ENCODE assay signal across 18 cellular contexts in the genomic region with DNA sequence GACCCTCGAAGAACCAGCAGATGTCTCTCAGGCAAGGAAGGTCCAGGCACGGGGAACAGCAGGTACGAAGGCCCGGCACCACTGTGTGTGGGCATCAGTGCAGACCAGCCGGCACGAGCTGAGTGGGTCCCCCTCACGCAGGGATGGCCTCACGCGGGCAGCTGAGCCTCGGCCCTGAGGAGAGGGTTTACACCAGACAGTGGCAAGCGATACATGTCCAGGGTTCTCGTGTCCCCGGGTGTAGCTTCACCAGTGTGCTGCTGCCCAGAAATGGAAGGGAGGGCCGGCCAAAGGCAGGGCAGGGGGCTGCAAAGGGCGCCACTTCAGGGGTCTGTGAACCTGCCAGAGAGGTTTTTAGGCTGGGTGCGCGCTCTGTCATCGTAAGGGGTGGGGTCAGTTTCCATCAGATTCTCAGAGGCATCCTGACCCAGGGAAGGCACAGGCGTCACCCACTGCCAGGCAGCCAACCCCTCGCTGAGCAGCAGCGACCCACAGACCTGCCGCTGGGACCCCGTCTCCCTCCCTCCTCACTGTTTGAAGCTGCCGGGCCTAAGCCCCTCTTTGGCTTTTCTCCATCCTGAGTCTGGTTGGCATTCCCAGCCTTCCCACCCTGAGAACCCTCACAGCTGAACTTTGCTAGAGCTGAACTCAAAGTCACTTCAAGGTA.
DNase-seq lines count a peak whose midpoint lies in the region; ATAC-seq and TF ChIP-seq lines count a peak whose summit lies in the region.
"Had no signal": no experiment of that assay in that cellular context is flagged by ENCODE, and none has a peak within 500 bp of the region (broad histone marks: within the 10 kb centered on the region; RNA-seq: fewer than 3 reads in every experiment).

No MANE protein-coding gene starts in this region.

- no peaks in the 10 kb centered on the region for H3K4me1 Mint-ChIP-seq in activated naive CD4-positive, alpha-beta T cell treated with anti-CD3 and anti-CD28 coated beads, Interleukin-2, amount 10 ng/mL, durations not matched to agents 7 days and 5 days
- H3K4me1 Mint-ChIP-seq in endodermal cell, result no peaks in the 10 kb centered on the region

- WGBS in endodermal cell (ENCODE audit: insufficient coverage in 1 of 2, insufficient read length in 1 of 2), 2 experiments, result 91 to 96% methylated on average over 15 to 24 of the region's 24 CpGs

- no peak overlapping the region for H3K9ac ChIP-seq in endodermal cell (ENCODE audit: extremely low read depth, low read length, poor library complexity, severe bottlenecking)

- TF ChIP-seq CTCF in endodermal cell (conservative IDR thresholded peaks at IDR 0.05), result no peak

- peaks cover 7% of the 10 kb centered on the region for H3K9me3 Mint-ChIP-seq in activated naive CD4-positive, alpha-beta T cell treated with anti-CD3 and anti-CD28 coated beads, Interleukin-2, amount 10 ng/mL, durations not matched to agents 7 days and 5 days
- no peaks in the 10 kb centered on the region for H3K9me3 Mint-ChIP-seq in endodermal cell

- no peak for ATAC-seq in esophagus mucosa
- ATAC-seq: GM12878 had no signal

- H3K4me3 Mint-ChIP-seq in activated naive CD4-positive, alpha-beta T cell treated with anti-CD3 and anti-CD28 coated beads, Interleukin-2, amount 10 ng/mL, durations not matched to agents 7 days and 5 days, result no peak overlapping the region
- H3K4me3 Mint-ChIP-seq in endodermal cell, result no peak overlapping the region

- no peaks in the 10 kb centered on the region for H3K4me1 ChIP-seq in endodermal cell (ENCODE audit: control insufficient read depth, insufficient read depth, low read length)

- DNase-seq in activated naive CD4-positive, alpha-beta T cell treated with anti-CD3 and anti-CD28 coated beads, Interleukin-2, amount 10 ng/mL, durations not matched to agents 7 days and 5 days, result peak; percentile 9
- no peak for DNase-seq in activated naive CD4-positive, alpha-beta T cell (lab: John Stamatoyannopoulos, UW)
- DNase-seq in endodermal cell (peak; percentile 27), posterior vena cava (ENCODE audit: low spot score) (peak; percentile 81), NCI-H1930 (lab: John Stamatoyannopoulos, UW) (no peak), NCI-H2196 (lab: John Stamatoyannopoulos, UW; ENCODE audit: unreplicated experiment) (no peak)
- DNase-seq: DMS 273 treated with DMSO at 0.1 percent for 48 hours, GDM1, GOT3, KBM-7, NCI-H1436, NCI-H2029 treated with DMSO at 0.1 percent for 48 hours, NCI-H2171 treated with DMSO at 0.1 percent for 48 hours, NCI-H748 treated with DMSO at 0.1 percent for 48 hours, RPMI8226 had no signal

- H3K36me3 Mint-ChIP-seq in activated naive CD4-positive, alpha-beta T cell treated with anti-CD3 and anti-CD28 coated beads, Interleukin-2, amount 10 ng/mL, durations not matched to agents 7 days and 5 days, result no peaks in the 10 kb centered on the region
- no peaks in the 10 kb centered on the region for H3K36me3 Mint-ChIP-seq in endodermal cell (ENCODE audit: low read depth)

- no peak overlapping the region for H3K27ac Mint-ChIP-seq in activated naive CD4-positive, alpha-beta T cell treated with anti-CD3 and anti-CD28 coated beads, Interleukin-2, amount 10 ng/mL, durations not matched to agents 7 days and 5 days
- H3K27ac Mint-ChIP-seq in endodermal cell, result no peak overlapping the region

- H3K27ac ChIP-seq in endodermal cell (ENCODE audit: low read depth, low read length), result no peak overlapping the region
- H3K27ac ChIP-seq: C4-2B had no signal

- intact Hi-C loops in posterior vena cava (cut with DNase I), result loop anchor here in 1 of 2 donors (5.0 kb wide), 1 partner anchor 1383 kb away; no protein-coding TSS in a partner anchor

- no peaks in the 10 kb centered on the region for H3K36me3 ChIP-seq in endodermal cell (ENCODE audit: control insufficient read depth, insufficient read depth, low read length)

- H3K9me3 ChIP-seq in endodermal cell (ENCODE audit: control insufficient read depth, low read length), result no peaks in the 10 kb centered on the region

- H3K4me3 ChIP-seq in endodermal cell (ENCODE audit: low read length), result no peak overlapping the region
- H3K4me3 ChIP-seq: GM12878 had no signal

- CTCF ChIA-PET in activated naive CD4-positive, alpha-beta T cell treated with anti-CD3 and anti-CD28 coated beads, Interleukin-2, amount 10 ng/mL, durations not matched to agents 7 days and 5 days (lab: Charles Lee), result no interaction called here

- no peaks in the 10 kb centered on the region for H3K27me3 Mint-ChIP-seq in activated naive CD4-positive, alpha-beta T cell treated with anti-CD3 and anti-CD28 coated beads, Interleukin-2, amount 10 ng/mL, durations not matched to agents 7 days and 5 days
- peaks cover 2% of the 10 kb centered on the region for H3K27me3 Mint-ChIP-seq in endodermal cell (ENCODE audit: insufficient read depth)

- no peaks in the 10 kb centered on the region for H3K27me3 ChIP-seq in endodermal cell (ENCODE audit: control insufficient read depth, insufficient read depth, low read length, poor library complexity, severe bottlenecking)

Comparison
In these comparisons a context has a peak if more than half of its experiments do, and no peak if none do; other contexts are left out.
1. DNase-seq: peak in activated naive CD4-positive, alpha-beta T cell treated with anti-CD3 and anti-CD28 coated beads, Interleukin-2, amount 10 ng/mL, durations not matched to agents 7 days and 5 days (single experiment), endodermal cell (single experiment) and posterior vena cava (single experiment); none in activated naive CD4-positive, alpha-beta T cell (0 of 4), NCI-H1930 (0 of 2) and NCI-H2196 (single experiment).